Comparison of ENCODE assay signal across 14 cellular contexts in the genomic region with DNA sequence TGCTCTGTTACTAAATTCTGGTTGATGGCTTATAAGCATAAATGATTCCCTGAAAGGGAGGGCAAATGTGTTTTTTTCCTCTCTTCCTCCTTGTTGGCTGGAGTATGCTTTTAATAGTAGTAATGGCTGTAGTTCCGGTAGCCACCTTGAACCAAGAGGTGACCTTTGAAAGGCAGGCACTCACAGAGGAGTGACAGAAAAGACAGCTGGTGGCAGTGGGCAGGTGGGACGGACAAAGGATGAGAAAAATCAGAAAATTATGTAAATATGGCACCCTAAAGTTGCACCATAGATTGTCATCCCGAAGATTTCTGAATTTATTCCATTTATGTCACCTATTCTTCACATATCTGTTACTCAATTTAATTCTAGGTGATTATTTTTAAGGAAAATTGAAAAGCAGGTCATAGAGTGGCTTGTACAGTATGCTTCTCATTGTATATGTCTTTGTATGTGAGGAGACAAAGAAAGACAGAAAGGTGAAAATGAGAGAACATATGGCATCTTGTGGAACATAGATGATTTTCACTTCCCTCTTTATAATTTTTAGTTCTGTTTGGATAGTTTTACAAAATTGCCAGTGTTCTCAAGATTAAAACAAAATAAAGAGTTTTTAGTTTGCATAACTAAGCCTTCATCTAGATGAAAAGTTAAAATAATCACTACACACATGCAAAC. TPM values are rescaled to one million over a fixed set of nuclear protein-coding genes. Genes with fewer than 3 reads are reported as not detected.
DNase-seq lines count a peak whose midpoint lies in the region; ATAC-seq and TF ChIP-seq lines count a peak whose summit lies in the region.
"Had no signal": no experiment of that assay in that cellular context is flagged by ENCODE, and none has a peak within 500 bp of the region (broad histone marks: within the 10 kb centered on the region; RNA-seq: fewer than 3 reads in every experiment).

No MANE protein-coding gene starts in this region.

- ATAC-seq in GM18868 (IDR thresholded peaks at IDR 0.05; ENCODE audit: unreplicated experiment) (peak; percentile 76), GM21526 (IDR thresholded peaks at IDR 0.05; ENCODE audit: low FRiP score, unreplicated experiment) (peak; percentile 83), HG03060 (IDR thresholded peaks at IDR 0.05; ENCODE audit: low read depth, unreplicated experiment) (peak; percentile 33)
- ATAC-seq: left ventricle myocardium superior, T-helper 17 cell had no signal

- TF ChIP-seq CTCF in PC-9 (conservative IDR thresholded peaks at IDR 0.05), result no peak
- TF ChIP-seq CTCF in GM10266 (IDR thresholded peaks at IDR 0.05; ENCODE audit: control insufficient read depth, insufficient read depth, low read depth, missing control alignments), result no peak

- H3K9me3 Mint-ChIP-seq in activated naive CD4-positive, alpha-beta T cell treated with anti-CD3 and anti-CD28 coated beads for 36 hours, result no peaks in the 10 kb centered on the region

- no peak overlapping the region for H3K27ac ChIP-seq in PC-9
- H3K27ac ChIP-seq: HL-60 had no signal

- no peaks in the 10 kb centered on the region for H3K79me2 ChIP-seq in PC-9 (ENCODE audit: low read depth)

- H3K4me2 ChIP-seq in PC-9, result no peak overlapping the region

- no peak overlapping the region for H3K27ac Mint-ChIP-seq in activated naive CD4-positive, alpha-beta T cell treated with anti-CD3 and anti-CD28 coated beads for 36 hours
- H3K27ac Mint-ChIP-seq: T-helper 17 cell had no signal

- no peaks in the 10 kb centered on the region for H3K9me2 ChIP-seq in PC-9 (ENCODE audit: insufficient read depth)

- no peaks in the 10 kb centered on the region for H3K27me3 ChIP-seq in PC-9 (ENCODE audit: insufficient read depth, low read depth)

- CTCF ChIA-PET in PC-9 (lab: Charles Lee), result no interaction called here
- CTCF ChIA-PET in activated naive CD4-positive, alpha-beta T cell treated with anti-CD3 and anti-CD28 coated beads for 36 hours (lab: Charles Lee), result interaction anchor here (1.2 kb wide), 1 partner anchor 16 kb away, joined by 3 read pairs; no protein-coding TSS in a partner anchor

- 0 out of 2 replicates have a peak overlapping the region, but pooled peaks have one; percentile 52 for H2AFZ ChIP-seq in PC-9

- BruUV-seq in PC-9 (replicated peaks; lab: Mats Ljungman, UMichigan), result no TSS peak

- H3K4me3 ChIP-seq in PC-9, result no peak overlapping the region

- H3K36me3 ChIP-seq in PC-9 (ENCODE audit: low read depth), result no peaks in the 10 kb centered on the region

- intact Hi-C loops in PC-9 (cut with micrococcal nuclease; ENCODE audit: unreplicated experiment), result no loop called here
- intact Hi-C loops in activated naive CD4-positive, alpha-beta T cell treated with anti-CD3 and anti-CD28 coated beads for 36 hours (cut with micrococcal nuclease), result no loop called here

- no peak overlapping the region for H3K4me3 Mint-ChIP-seq in activated naive CD4-positive, alpha-beta T cell treated with anti-CD3 and anti-CD28 coated beads for 36 hours
- H3K4me3 Mint-ChIP-seq: T-helper 17 cell had no signal

- POLR2A ChIA-PET in PC-9 (lab: Charles Lee; ENCODE audit: unreplicated experiment), result no interaction called here

- H3F3A ChIP-seq in PC-9 (ENCODE audit: insufficient read depth, low read depth), result no peaks in the 10 kb centered on the region

- no peaks in the 10 kb centered on the region for H4K20me1 ChIP-seq in PC-9 (ENCODE audit: insufficient read depth)

- no peaks in the 10 kb centered on the region for H3K9me3 ChIP-seq in PC-9 (ENCODE audit: insufficient read depth, low read depth)

- H3K27me3 Mint-ChIP-seq in activated naive CD4-positive, alpha-beta T cell treated with anti-CD3 and anti-CD28 coated beads for 36 hours (ENCODE audit: low read depth), result no peaks in the 10 kb centered on the region
- H3K27me3 Mint-ChIP-seq: T-helper 17 cell had no signal

- H3K4me1 Mint-ChIP-seq in activated naive CD4-positive, alpha-beta T cell treated with anti-CD3 and anti-CD28 coated beads for 36 hours (ENCODE audit: low read depth), result peaks cover 30% of the 10 kb centered on the region

- DNase-seq in PC-9, result no peak
- no peak for DNase-seq in activated naive CD4-positive, alpha-beta T cell treated with anti-CD3 and anti-CD28 coated beads for 36 hours
- no peak for DNase-seq in activated CD4-positive, alpha-beta T cell treated with anti-CD3 and anti-CD28 coated beads, Interleukin-2, amount 50 U/mL, for 48 hours
- DNase-seq in NCI-H1436 treated with DMSO at 0.1 percent for 48 hours (lab: John Stamatoyannopoulos, UW), result no peak
- DNase-seq in GM10266 (ENCODE audit: extremely low spot score), result no peak
- DNase-seq: left ventricle myocardium superior, NCI-H1048, occipital lobe, T-helper 17 cell had no signal

- no peaks in the 10 kb centered on the region for H3K4me1 ChIP-seq in PC-9 (replicated peaks; ENCODE audit: insufficient read depth)

- no peaks in the 10 kb centered on the region for H3K36me3 Mint-ChIP-seq in activated naive CD4-positive, alpha-beta T cell treated with anti-CD3 and anti-CD28 coated beads for 36 hours (ENCODE audit: low read depth)

RNA-seq across cellular contexts. Expression of a gene that starts 17.0 kb away (rescaled TPM):
- total RNA-seq in PC-9 (2021), result not detected in 2 replicates
- total RNA-seq in activated naive CD4-positive, alpha-beta T cell treated with anti-CD3 and anti-CD28 coated beads for 36 hours, result not detected
- total RNA-seq: activated CD8-positive, alpha-beta memory T cell treated with anti-CD3 and anti-CD28 coated beads for 36 hours; left ventricle myocardium superior; occipital lobe; T-helper 17 cell had no signal

Comparison
In these comparisons a context has a peak if more than half of its experiments do, and no peak if none do; other contexts are left out.
1. ATAC-seq: peak in every context shown above with its lines; median percentile 83 in GM21526; 76 in GM18868; 33 in HG03060.